In genomic region chr6:133817460-133818047, GRCh38 we compare ENCODE assay signal across 8 cellular contexts.
DNase-seq lines count a peak whose midpoint lies in the region; ATAC-seq, FAIRE-seq and TF ChIP-seq lines count a peak whose summit lies in the region.

No MANE protein-coding gene starts in this region.

- H3K36me3 ChIP-seq in PC-9 (ENCODE audit: low read depth) (no peaks in the 10 kb centered on the region), mammary epithelial cell (ENCODE audit: insufficient read depth, low read length) (no peaks in the 10 kb centered on the region), pancreas (no peaks in the 10 kb centered on the region)

- no peak overlapping the region for H3K4me3 ChIP-seq in PC-9
- no peak overlapping the region for H3K4me3 ChIP-seq in mammary epithelial cell (replicated peaks in 1 of 3; ENCODE audit: insufficient read depth in 1 of 3, low read depth in 2 of 3, low read length in 3 of 3)
- no peak overlapping the region for H3K4me3 ChIP-seq in pancreas

- CTCF ChIA-PET in CD4-positive, alpha-beta T cell (lab: Charles Lee): interaction anchor here (0.8 kb wide), 1 partner anchor 14 kb away, joined by 3 read pairs; no protein-coding TSS in a partner anchor
- CTCF ChIA-PET in PC-9 (lab: Charles Lee): interaction anchor here (0.6 to 0.7 kb wide), 2 partner anchors 53 to 1591 kb away, joined by 4 to 10 read pairs; no protein-coding TSS in a partner anchor
- CTCF ChIA-PET in mammary epithelial cell (lab: Charles Lee; ENCODE audit: low non-redundant PET): no interaction called here

- in situ Hi-C loops in mammary epithelial cell (cut with MboI; ENCODE audit: low sequenced_read_pairs in 2 of 2): no loop called here

- no peaks in the 10 kb centered on the region for H3K4me1 Mint-ChIP-seq in CD4-positive, alpha-beta T cell (ENCODE audit: low read depth)

- peak; percentile 3 to 42 (median 13) for DNase-seq in CD4-positive, alpha-beta T cell
- no peak for DNase-seq in PC-9
- no peak for DNase-seq in mammary epithelial cell
- DNase-seq in pancreas: peak in 3 of 6 donors; percentile 23 to 58 (median 25)
- no peak for DNase-seq in NCI-H446 treated with DMSO at 0.1 percent for 48 hours (lab: John Stamatoyannopoulos, UW)
- DNase-seq in HPDE6-E6E7 (ENCODE audit: extremely low spot score): no peak
- DNase-seq in SW 1271 (lab: John Stamatoyannopoulos, UW): no peak

- dilution Hi-C loops in mammary epithelial cell (cut with HindIII; ENCODE audit: low sequenced_read_pairs): no loop called here

- intact Hi-C loops in CD4-positive, alpha-beta T cell (cut with DNase I, micrococcal nuclease): loop anchor here in 1 of 2 experiments (5.0 kb wide), 1 partner anchor 100 kb away; no protein-coding TSS in a partner anchor
- intact Hi-C loops in PC-9 (cut with micrococcal nuclease; ENCODE audit: unreplicated experiment): no loop called here
- intact Hi-C loops in mammary epithelial cell (cut with micrococcal nuclease): no loop called here
- intact Hi-C loops in pancreas (cut with DNase I): no loop called here

- H3K4me2 ChIP-seq in PC-9 (no peak overlapping the region), mammary epithelial cell (ENCODE audit: insufficient read depth, low read depth, low read length) (no peak overlapping the region)

- no peak overlapping the region for H3K27ac Mint-ChIP-seq in CD4-positive, alpha-beta T cell

- BruUV-seq in PC-9 (replicated peaks; lab: Mats Ljungman, UMichigan): no TSS peak
- no TSS peak for BruUV-seq in mammary epithelial cell (replicated peaks; lab: Mats Ljungman, UMichigan)

- H3K27me3 Mint-ChIP-seq in CD4-positive, alpha-beta T cell: peaks cover 21% of the 10 kb centered on the region

- ATAC-seq in CD4-positive, alpha-beta T cell (ENCODE audit: poor library complexity): no peak
- peak; percentile 82 for ATAC-seq in GM21515 (IDR thresholded peaks at IDR 0.05; ENCODE audit: unreplicated experiment)
- no peak for ATAC-seq in pancreas

- H3K27ac ChIP-seq in CD4-positive, alpha-beta T cell (ENCODE audit: low read depth, low read length): no peak overlapping the region
- H3K27ac ChIP-seq in PC-9 (no peak overlapping the region), mammary epithelial cell (ENCODE audit: insufficient read depth, low read depth, low read length) (no peak overlapping the region), pancreas (no peak overlapping the region)

- WGBS in mammary epithelial cell (ENCODE audit: low coverage, missing lambda C conversion rate): 81% methylated on average over 8 of the region's 9 CpGs
- 64 to 82% methylated on average over 9 of the region's 9 CpGs for WGBS in pancreas, 2 donors

- no peaks in the 10 kb centered on the region for H4K20me1 ChIP-seq in PC-9 (ENCODE audit: insufficient read depth)
- no peaks in the 10 kb centered on the region for H4K20me1 ChIP-seq in mammary epithelial cell (ENCODE audit: insufficient read depth, low read length)

- H3K9me3 ChIP-seq in CD4-positive, alpha-beta T cell (ENCODE audit: control insufficient read depth, low read length): no peaks in the 10 kb centered on the region
- peaks cover 22% of the 10 kb centered on the region for H3K9me3 ChIP-seq in PC-9 (ENCODE audit: insufficient read depth, low read depth)
- peaks cover 3% of the 10 kb centered on the region for H3K9me3 ChIP-seq in mammary epithelial cell (replicated peaks; ENCODE audit: insufficient read depth, low read length)
- H3K9me3 ChIP-seq in pancreas: no peaks in the 10 kb centered on the region

- no peak overlapping the region for H3K9ac ChIP-seq in mammary epithelial cell (ENCODE audit: insufficient read depth, low read length)

- peaks cover 6% of the 10 kb centered on the region; the same call in 1 of the 2 replicates for H3K9me2 ChIP-seq in PC-9 (ENCODE audit: insufficient read depth)

- FAIRE-seq in pancreas (lab: Jason Lieb, UNC): no peak

- no peaks in the 10 kb centered on the region; the same call in 1 of the 2 replicates for H3F3A ChIP-seq in PC-9 (ENCODE audit: insufficient read depth, low read depth)

- no peak overlapping the region for H2AFZ ChIP-seq in PC-9
- H2AFZ ChIP-seq in mammary epithelial cell (ENCODE audit: low read depth, low read length): no peak overlapping the region

- POLR2A ChIA-PET in CD4-positive, alpha-beta T cell (lab: Charles Lee): no interaction called here
- POLR2A ChIA-PET in PC-9 (lab: Charles Lee; ENCODE audit: unreplicated experiment): interaction anchor here (0.6 kb wide), 1 partner anchor 1086 kb away, joined by 3 read pairs; no protein-coding TSS in a partner anchor

- TF ChIP-seq CTCF in CD4-positive, alpha-beta T cell (IDR thresholded peaks at IDR 0.05): peak; percentile 71
- TF ChIP-seq CTCF in PC-9 (conservative IDR thresholded peaks at IDR 0.05) (peak; percentile 70), mammary epithelial cell (conservative IDR thresholded peaks at IDR 0.05 in 1 of 2, IDR thresholded peaks at IDR 0.05 in 1 of 2; ENCODE audit: extremely low read depth in 1 of 2, insufficient read depth in 1 of 2, low read depth in 1 of 2, low read length in 2 of 2) (peak; percentile 53 to 58), pancreas (IDR thresholded peaks at IDR 0.05) (peak; percentile 10 to 45 (median 26))

- no peaks in the 10 kb centered on the region for H3K27me3 ChIP-seq in CD4-positive, alpha-beta T cell (ENCODE audit: control insufficient read depth, insufficient read depth, low read length)
- H3K27me3 ChIP-seq in PC-9 (ENCODE audit: insufficient read depth, low read depth) (no peaks in the 10 kb centered on the region), mammary epithelial cell (ENCODE audit: insufficient read depth, low read length) (no peaks in the 10 kb centered on the region), pancreas (peaks cover 0 to 3% (median 0%) of the 10 kb centered on the region in 4 donors)

- no peak overlapping the region for H3K4me3 Mint-ChIP-seq in CD4-positive, alpha-beta T cell

- H3K79me2 ChIP-seq in PC-9 (ENCODE audit: low read depth) (no peaks in the 10 kb centered on the region), mammary epithelial cell (ENCODE audit: insufficient read depth, low read length) (no peaks in the 10 kb centered on the region)

- no peaks in the 10 kb centered on the region for H3K9me3 Mint-ChIP-seq in CD4-positive, alpha-beta T cell

- no peaks in the 10 kb centered on the region for H3K36me3 Mint-ChIP-seq in CD4-positive, alpha-beta T cell (ENCODE audit: low read depth)

- no peaks in the 10 kb centered on the region for H3K4me1 ChIP-seq in PC-9 (replicated peaks; ENCODE audit: insufficient read depth)
- H3K4me1 ChIP-seq in mammary epithelial cell (ENCODE audit: insufficient read depth, low read length): peaks cover 2% of the 10 kb centered on the region
- no peaks in the 10 kb centered on the region for H3K4me1 ChIP-seq in pancreas

Comparison
In these comparisons a context has a peak if more than half of its experiments do, and no peak if none do; other contexts are left out.
1. DNase-seq: peak in CD4-positive, alpha-beta T cell (10 of 10); none in PC-9 (0 of 2), mammary epithelial cell (single experiment), NCI-H446 treated with DMSO at 0.1 percent for 48 hours (single experiment), HPDE6-E6E7 (single experiment) and SW 1271 (0 of 2).
2. Peak in every context shown above with its lines, with median percentiles within 50 percentile points of each other: CTCF ChIP-seq.